In the genomic region with DNA sequence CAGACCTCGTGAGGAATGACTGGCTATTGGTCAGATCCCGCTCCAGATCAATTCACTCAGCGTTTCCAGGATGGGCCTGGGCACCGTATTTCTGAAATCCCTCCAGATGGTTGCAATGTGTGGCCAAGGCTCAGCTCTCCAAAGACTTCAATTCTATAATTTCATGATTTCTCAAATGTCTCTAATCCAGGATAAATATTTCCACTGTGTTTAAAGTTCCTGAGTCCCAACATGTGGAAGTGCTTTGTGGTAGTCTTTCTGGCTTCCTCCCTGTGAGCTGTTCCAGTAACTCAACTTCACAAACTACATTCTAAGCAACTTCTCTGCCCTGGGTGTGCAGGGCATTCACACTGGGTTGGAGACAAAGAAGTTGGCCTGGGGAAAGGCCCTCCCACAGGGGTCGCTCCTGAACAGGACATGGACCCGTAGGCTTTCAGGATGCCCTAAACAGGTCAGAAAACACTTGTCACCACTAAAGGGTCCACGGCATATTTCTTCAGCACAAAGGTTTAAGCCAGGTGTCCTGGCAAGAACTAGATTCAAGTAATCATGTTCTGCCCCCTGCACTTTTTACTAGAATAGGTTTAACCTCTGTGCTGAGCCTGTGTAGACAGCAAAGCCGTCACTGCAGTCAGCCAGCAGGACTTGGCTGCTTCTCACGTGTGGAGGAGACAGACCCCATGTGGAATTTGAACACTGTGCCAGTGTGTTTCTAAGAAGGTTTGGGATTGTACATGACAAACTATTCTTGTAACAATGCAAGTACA, we compare ENCODE assay signal across 1 cellular context.
TF ChIP-seq lines count a peak whose summit lies in the region.

No MANE protein-coding gene starts in this region.

TF ChIP-seq in WTC11, 78 proteins besides CTCF, POLR2A, EP300 and RAD21 (continued from another document):
- TF ChIP-seq, protein P1, sequence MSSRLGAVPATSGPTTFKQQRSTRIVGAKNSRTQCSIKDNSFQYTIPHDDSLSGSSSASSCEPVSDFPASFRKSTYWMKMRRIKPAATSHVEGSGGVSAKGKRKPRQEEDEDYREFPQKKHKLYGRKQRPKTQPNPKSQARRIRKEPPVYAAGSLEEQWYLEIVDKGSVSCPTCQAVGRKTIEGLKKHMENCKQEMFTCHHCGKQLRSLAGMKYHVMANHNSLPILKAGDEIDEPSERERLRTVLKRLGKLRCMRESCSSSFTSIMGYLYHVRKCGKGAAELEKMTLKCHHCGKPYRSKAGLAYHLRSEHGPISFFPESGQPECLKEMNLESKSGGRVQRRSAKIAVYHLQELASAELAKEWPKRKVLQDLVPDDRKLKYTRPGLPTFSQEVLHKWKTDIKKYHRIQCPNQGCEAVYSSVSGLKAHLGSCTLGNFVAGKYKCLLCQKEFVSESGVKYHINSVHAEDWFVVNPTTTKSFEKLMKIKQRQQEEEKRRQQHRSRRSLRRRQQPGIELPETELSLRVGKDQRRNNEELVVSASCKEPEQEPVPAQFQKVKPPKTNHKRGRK (CRISPR knock-in tag; IDR thresholded peaks at IDR 0.05; ENCODE audit: borderline replicate concordance): no peak
- TF ChIP-seq, protein P2, sequence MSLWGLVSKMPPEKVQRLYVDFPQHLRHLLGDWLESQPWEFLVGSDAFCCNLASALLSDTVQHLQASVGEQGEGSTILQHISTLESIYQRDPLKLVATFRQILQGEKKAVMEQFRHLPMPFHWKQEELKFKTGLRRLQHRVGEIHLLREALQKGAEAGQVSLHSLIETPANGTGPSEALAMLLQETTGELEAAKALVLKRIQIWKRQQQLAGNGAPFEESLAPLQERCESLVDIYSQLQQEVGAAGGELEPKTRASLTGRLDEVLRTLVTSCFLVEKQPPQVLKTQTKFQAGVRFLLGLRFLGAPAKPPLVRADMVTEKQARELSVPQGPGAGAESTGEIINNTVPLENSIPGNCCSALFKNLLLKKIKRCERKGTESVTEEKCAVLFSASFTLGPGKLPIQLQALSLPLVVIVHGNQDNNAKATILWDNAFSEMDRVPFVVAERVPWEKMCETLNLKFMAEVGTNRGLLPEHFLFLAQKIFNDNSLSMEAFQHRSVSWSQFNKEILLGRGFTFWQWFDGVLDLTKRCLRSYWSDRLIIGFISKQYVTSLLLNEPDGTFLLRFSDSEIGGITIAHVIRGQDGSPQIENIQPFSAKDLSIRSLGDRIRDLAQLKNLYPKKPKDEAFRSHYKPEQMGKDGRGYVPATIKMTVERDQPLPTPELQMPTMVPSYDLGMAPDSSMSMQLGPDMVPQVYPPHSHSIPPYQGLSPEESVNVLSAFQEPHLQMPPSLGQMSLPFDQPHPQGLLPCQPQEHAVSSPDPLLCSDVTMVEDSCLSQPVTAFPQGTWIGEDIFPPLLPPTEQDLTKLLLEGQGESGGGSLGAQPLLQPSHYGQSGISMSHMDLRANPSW (CRISPR knock-in tag; conservative IDR thresholded peaks at IDR 0.05; ENCODE audit: low read depth): no peak
- TF ChIP-seq, protein P3, sequence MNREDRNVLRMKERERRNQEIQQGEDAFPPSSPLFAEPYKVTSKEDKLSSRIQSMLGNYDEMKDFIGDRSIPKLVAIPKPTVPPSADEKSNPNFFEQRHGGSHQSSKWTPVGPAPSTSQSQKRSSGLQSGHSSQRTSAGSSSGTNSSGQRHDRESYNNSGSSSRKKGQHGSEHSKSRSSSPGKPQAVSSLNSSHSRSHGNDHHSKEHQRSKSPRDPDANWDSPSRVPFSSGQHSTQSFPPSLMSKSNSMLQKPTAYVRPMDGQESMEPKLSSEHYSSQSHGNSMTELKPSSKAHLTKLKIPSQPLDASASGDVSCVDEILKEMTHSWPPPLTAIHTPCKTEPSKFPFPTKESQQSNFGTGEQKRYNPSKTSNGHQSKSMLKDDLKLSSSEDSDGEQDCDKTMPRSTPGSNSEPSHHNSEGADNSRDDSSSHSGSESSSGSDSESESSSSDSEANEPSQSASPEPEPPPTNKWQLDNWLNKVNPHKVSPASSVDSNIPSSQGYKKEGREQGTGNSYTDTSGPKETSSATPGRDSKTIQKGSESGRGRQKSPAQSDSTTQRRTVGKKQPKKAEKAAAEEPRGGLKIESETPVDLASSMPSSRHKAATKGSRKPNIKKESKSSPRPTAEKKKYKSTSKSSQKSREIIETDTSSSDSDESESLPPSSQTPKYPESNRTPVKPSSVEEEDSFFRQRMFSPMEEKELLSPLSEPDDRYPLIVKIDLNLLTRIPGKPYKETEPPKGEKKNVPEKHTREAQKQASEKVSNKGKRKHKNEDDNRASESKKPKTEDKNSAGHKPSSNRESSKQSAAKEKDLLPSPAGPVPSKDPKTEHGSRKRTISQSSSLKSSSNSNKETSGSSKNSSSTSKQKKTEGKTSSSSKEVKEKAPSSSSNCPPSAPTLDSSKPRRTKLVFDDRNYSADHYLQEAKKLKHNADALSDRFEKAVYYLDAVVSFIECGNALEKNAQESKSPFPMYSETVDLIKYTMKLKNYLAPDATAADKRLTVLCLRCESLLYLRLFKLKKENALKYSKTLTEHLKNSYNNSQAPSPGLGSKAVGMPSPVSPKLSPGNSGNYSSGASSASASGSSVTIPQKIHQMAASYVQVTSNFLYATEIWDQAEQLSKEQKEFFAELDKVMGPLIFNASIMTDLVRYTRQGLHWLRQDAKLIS (CRISPR knock-in tag; IDR thresholded peaks at IDR 0.05; ENCODE audit: borderline replicate concordance): no peak
- no peak for TF ChIP-seq NR1H2 (CRISPR knock-in tag; IDR thresholded peaks at IDR 0.05)
- no peak for TF ChIP-seq JUN (CRISPR knock-in tag; IDR thresholded peaks at IDR 0.05)
- TF ChIP-seq, protein P4, sequence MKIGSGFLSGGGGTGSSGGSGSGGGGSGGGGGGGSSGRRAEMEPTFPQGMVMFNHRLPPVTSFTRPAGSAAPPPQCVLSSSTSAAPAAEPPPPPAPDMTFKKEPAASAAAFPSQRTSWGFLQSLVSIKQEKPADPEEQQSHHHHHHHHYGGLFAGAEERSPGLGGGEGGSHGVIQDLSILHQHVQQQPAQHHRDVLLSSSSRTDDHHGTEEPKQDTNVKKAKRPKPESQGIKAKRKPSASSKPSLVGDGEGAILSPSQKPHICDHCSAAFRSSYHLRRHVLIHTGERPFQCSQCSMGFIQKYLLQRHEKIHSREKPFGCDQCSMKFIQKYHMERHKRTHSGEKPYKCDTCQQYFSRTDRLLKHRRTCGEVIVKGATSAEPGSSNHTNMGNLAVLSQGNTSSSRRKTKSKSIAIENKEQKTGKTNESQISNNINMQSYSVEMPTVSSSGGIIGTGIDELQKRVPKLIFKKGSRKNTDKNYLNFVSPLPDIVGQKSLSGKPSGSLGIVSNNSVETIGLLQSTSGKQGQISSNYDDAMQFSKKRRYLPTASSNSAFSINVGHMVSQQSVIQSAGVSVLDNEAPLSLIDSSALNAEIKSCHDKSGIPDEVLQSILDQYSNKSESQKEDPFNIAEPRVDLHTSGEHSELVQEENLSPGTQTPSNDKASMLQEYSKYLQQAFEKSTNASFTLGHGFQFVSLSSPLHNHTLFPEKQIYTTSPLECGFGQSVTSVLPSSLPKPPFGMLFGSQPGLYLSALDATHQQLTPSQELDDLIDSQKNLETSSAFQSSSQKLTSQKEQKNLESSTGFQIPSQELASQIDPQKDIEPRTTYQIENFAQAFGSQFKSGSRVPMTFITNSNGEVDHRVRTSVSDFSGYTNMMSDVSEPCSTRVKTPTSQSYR (CRISPR knock-in tag; IDR thresholded peaks at IDR 0.05): no peak
- no peak for TF ChIP-seq MXD4 (CRISPR knock-in tag; IDR thresholded peaks at IDR 0.05; ENCODE audit: borderline replicate concordance)
- TF ChIP-seq, protein P5, sequence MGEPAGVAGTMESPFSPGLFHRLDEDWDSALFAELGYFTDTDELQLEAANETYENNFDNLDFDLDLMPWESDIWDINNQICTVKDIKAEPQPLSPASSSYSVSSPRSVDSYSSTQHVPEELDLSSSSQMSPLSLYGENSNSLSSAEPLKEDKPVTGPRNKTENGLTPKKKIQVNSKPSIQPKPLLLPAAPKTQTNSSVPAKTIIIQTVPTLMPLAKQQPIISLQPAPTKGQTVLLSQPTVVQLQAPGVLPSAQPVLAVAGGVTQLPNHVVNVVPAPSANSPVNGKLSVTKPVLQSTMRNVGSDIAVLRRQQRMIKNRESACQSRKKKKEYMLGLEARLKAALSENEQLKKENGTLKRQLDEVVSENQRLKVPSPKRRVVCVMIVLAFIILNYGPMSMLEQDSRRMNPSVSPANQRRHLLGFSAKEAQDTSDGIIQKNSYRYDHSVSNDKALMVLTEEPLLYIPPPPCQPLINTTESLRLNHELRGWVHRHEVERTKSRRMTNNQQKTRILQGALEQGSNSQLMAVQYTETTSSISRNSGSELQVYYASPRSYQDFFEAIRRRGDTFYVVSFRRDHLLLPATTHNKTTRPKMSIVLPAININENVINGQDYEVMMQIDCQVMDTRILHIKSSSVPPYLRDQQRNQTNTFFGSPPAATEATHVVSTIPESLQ (CRISPR knock-in tag; IDR thresholded peaks at IDR 0.05): no peak
